In genomic region chr15:51917493-51917892, GRCh38 we compare ENCODE assay signal across 1 cellular context.
TF ChIP-seq lines count a peak whose summit lies in the region.

No MANE protein-coding gene starts in this region.

TF ChIP-seq in H1, 55 proteins besides CTCF, POLR2A, EP300 and RAD21 (continued from another document):
- TF ChIP-seq BRCA1 (IDR thresholded peaks at IDR 0.05; ENCODE audit: low read depth, low read length) = no peak
- no peak for TF ChIP-seq CEBPB (IDR thresholded peaks at IDR 0.05; ENCODE audit: low read depth, low read length)
- no peak for TF ChIP-seq RBBP5 (IDR thresholded peaks at IDR 0.05; ENCODE audit: borderline replicate concordance, low read depth, low read length)
- no peak for TF ChIP-seq HDAC6 (IDR thresholded peaks at IDR 0.05; ENCODE audit: low read depth, low read length)
- TF ChIP-seq TAF7 (optimal IDR thresholded peaks at IDR 0.05; ENCODE audit: borderline replicate concordance, low read depth, low read length) = no peak
- TF ChIP-seq SP2 (IDR thresholded peaks at IDR 0.05; ENCODE audit: low read length) = no peak
- no peak for TF ChIP-seq ATF3 (IDR thresholded peaks at IDR 0.05; ENCODE audit: insufficient read depth, low read depth, low read length)
- TF ChIP-seq ZNF274 (IDR thresholded peaks at IDR 0.05; ENCODE audit: borderline replicate concordance, extremely low read depth, low read length) = no peak
